In the genomic region with DNA sequence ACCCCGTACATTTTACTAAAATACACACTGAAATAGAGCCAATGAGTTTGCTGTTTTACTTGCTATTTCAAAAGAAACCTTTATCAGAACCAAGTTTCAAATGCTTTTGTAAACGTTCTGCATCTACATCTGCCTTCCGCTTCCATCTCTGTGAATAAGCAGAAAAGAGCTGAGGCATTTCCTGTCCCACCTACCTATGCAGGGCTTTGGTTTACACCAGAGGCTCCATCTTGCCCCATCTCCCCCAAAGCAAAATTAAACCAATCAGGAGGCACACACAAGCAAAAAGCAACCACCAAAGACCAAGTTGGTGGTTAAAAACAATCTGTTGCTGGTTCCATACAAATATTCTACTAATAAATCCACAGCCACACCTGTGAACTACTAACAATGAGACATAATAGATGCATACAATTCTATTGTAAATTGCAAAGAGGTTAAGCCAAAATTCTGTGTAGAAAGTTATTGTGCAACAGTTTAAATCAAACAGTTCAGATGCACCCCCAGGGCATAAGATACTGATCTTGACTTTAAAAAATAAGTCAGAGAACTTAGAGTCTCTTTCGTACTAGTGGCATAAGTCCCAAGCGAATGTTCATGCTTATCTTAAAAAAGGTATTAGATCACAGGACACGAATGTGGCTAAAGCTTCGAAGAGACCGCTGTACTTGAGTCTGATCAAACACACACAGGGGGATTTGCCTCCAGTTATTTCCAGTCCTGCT, we compare ENCODE assay signal across 23 cellular contexts.
DNase-seq lines count a peak whose midpoint lies in the region; ATAC-seq and TF ChIP-seq lines count a peak whose summit lies in the region.
"Had no signal": no experiment of that assay in that cellular context is flagged by ENCODE, and none has a peak within 500 bp of the region (broad histone marks: within the 10 kb centered on the region; RNA-seq: fewer than 3 reads in every experiment).

No MANE protein-coding gene starts in this region.

- H3K4me3 ChIP-seq in cardiac muscle cell (no peak overlapping the region), dorsolateral prefrontal cortex (no peak overlapping the region)
- no peak overlapping the region for H3K4me3 ChIP-seq in naive thymus-derived CD4-positive, alpha-beta T cell (ENCODE audit: low read length)

- H3K27ac ChIP-seq in cardiac muscle cell (peak overlapping the region; percentile 12), dorsolateral prefrontal cortex (peak overlapping the region in 45 of 59 donors; percentile 10 to 100 (median 95))
- no peak overlapping the region for H3K27ac ChIP-seq in naive thymus-derived CD4-positive, alpha-beta T cell (ENCODE audit: low read depth, low read length)
- H3K27ac ChIP-seq: C4-2B, HL-60, RWPE1 had no signal

- H3K4me1 ChIP-seq in cardiac muscle cell (ENCODE audit: low read depth): peaks cover 7% of the 10 kb centered on the region
- peaks cover 0 to 6% of the 10 kb centered on the region in 2 donors for H3K4me1 ChIP-seq in naive thymus-derived CD4-positive, alpha-beta T cell (ENCODE audit: control insufficient read depth in 2 of 2, insufficient read depth in 2 of 2, low read length in 2 of 2)

- ATAC-seq in naive thymus-derived CD4-positive, alpha-beta T cell: peak; percentile 42
- ATAC-seq in T-helper 17 cell: no peak

- peaks cover 0 to 2% (median 0%) of the 10 kb centered on the region in 7 donors for H3K4me1 Mint-ChIP-seq in naive thymus-derived CD4-positive, alpha-beta T cell
- H3K4me1 Mint-ChIP-seq in type B pancreatic cell (ENCODE audit: unreplicated experiment): peaks cover 28% of the 10 kb centered on the region
- H3K4me1 Mint-ChIP-seq in T-helper 17 cell: peaks cover 4% of the 10 kb centered on the region

- CTCF ChIA-PET in naive thymus-derived CD4-positive, alpha-beta T cell (lab: Charles Lee): no interaction called here

- peaks cover 0 to 3% (median 0%) of the 10 kb centered on the region in 11 donors for H3K9me3 Mint-ChIP-seq in naive thymus-derived CD4-positive, alpha-beta T cell
- H3K9me3 Mint-ChIP-seq in type B pancreatic cell: no peaks in the 10 kb centered on the region

- H3K36me3 Mint-ChIP-seq in naive thymus-derived CD4-positive, alpha-beta T cell: no peaks in the 10 kb centered on the region
- peaks cover 57% of the 10 kb centered on the region for H3K36me3 Mint-ChIP-seq in type B pancreatic cell
- H3K36me3 Mint-ChIP-seq in T-helper 17 cell (ENCODE audit: low read depth): no peaks in the 10 kb centered on the region
- H3K36me3 Mint-ChIP-seq: CD8-positive, alpha-beta memory T cell had no signal

- DNase-seq in cardiac muscle cell (ENCODE audit: low read depth in 1 of 2, low spot score in 1 of 2) (no peak), cardiac septum (ENCODE audit: low spot score) (no peak), dorsolateral prefrontal cortex (no peak), type B pancreatic cell (ENCODE audit: extremely low spot score, unreplicated experiment) (no peak), T-helper 17 cell (no peak), NCI-H524 (lab: John Stamatoyannopoulos, UW) (no peak)
- no peak for DNase-seq in naive thymus-derived CD4-positive, alpha-beta T cell
- no peak for DNase-seq in activated naive CD4-positive, alpha-beta T cell (lab: John Stamatoyannopoulos, UW)
- DNase-seq: CD8-positive, alpha-beta memory T cell; EL; H7; HFFc6; KBM-7; MV-4-11; NCI-H1105 treated with DMSO at 0.1 percent for 48 hours; NCI-H1694; NCI-H748 treated with DMSO at 0.1 percent for 48 hours; NK-92 treated with Interleukin-12 subunit alpha and Interleukin-12 subunit beta, amount 100 ng/mL, for 24 hours; SHP77 treated with DMSO at 0.1 percent for 48 hours; SK-N-SH had no signal

- H3K27me3 ChIP-seq in cardiac muscle cell (no peaks in the 10 kb centered on the region), dorsolateral prefrontal cortex (no peaks in the 10 kb centered on the region)
- no peaks in the 10 kb centered on the region for H3K27me3 ChIP-seq in naive thymus-derived CD4-positive, alpha-beta T cell (ENCODE audit: control insufficient read depth in 2 of 2, insufficient read depth in 2 of 2, low read length in 2 of 2)

- POLR2A ChIA-PET in naive thymus-derived CD4-positive, alpha-beta T cell (lab: Charles Lee): no interaction called here

- no peak overlapping the region for H3K27ac Mint-ChIP-seq in naive thymus-derived CD4-positive, alpha-beta T cell
- H3K27ac Mint-ChIP-seq in type B pancreatic cell: peak overlapping the region; percentile 52
- no peak overlapping the region for H3K27ac Mint-ChIP-seq in T-helper 17 cell
- H3K27ac Mint-ChIP-seq: HFFc6 had no signal

- peaks cover 0 to 4% (median 0%) of the 10 kb centered on the region in 5 donors for H3K27me3 Mint-ChIP-seq in naive thymus-derived CD4-positive, alpha-beta T cell
- H3K27me3 Mint-ChIP-seq in type B pancreatic cell: no peaks in the 10 kb centered on the region
- peaks cover 4% of the 10 kb centered on the region for H3K27me3 Mint-ChIP-seq in T-helper 17 cell
- H3K27me3 Mint-ChIP-seq: CD8-positive, alpha-beta memory T cell had no signal

- H3K36me3 ChIP-seq in cardiac muscle cell: peaks cover 2% of the 10 kb centered on the region
- no peaks in the 10 kb centered on the region for H3K36me3 ChIP-seq in naive thymus-derived CD4-positive, alpha-beta T cell (ENCODE audit: control insufficient read depth in 2 of 3, insufficient read depth in 3 of 3, low read length in 3 of 3)

- no peak for TF ChIP-seq CTCF in cardiac muscle cell (IDR thresholded peaks at IDR 0.05; ENCODE audit: low read depth, low read length)
- TF ChIP-seq CTCF in dorsolateral prefrontal cortex (IDR thresholded peaks at IDR 0.05 in 54 of 56, conservative IDR thresholded peaks at IDR 0.05 in 2 of 56; ENCODE audit: low read depth in 1 of 56, partially characterized antibody in 56 of 56): no peak
- no peak for TF ChIP-seq CTCF in type B pancreatic cell (conservative IDR thresholded peaks at IDR 0.05)

- no peaks in the 10 kb centered on the region for H3K9me3 ChIP-seq in cardiac muscle cell (ENCODE audit: low read depth)
- no peaks in the 10 kb centered on the region for H3K9me3 ChIP-seq in naive thymus-derived CD4-positive, alpha-beta T cell (ENCODE audit: control insufficient read depth in 2 of 3, low read length in 3 of 3)
- no peaks in the 10 kb centered on the region for H3K9me3 ChIP-seq in T-helper 17 cell (ENCODE audit: control insufficient read depth, low read length, poor library complexity, severe bottlenecking)
- H3K9me3 ChIP-seq: SK-N-SH had no signal

- H3K4me3 Mint-ChIP-seq in naive thymus-derived CD4-positive, alpha-beta T cell: no peak overlapping the region
- H3K4me3 Mint-ChIP-seq in type B pancreatic cell (peak overlapping the region; percentile 57), T-helper 17 cell (no peak overlapping the region)
- H3K4me3 Mint-ChIP-seq: HFFc6 had no signal

- intact Hi-C loops in cardiac septum (cut with DNase I) (no loop called here), dorsolateral prefrontal cortex (cut with DNase I) (no loop called here)
- intact Hi-C loops in naive thymus-derived CD4-positive, alpha-beta T cell (cut with micrococcal nuclease): no loop called here
